ENCODE assay signal across 10 cellular contexts in the genomic region with DNA sequence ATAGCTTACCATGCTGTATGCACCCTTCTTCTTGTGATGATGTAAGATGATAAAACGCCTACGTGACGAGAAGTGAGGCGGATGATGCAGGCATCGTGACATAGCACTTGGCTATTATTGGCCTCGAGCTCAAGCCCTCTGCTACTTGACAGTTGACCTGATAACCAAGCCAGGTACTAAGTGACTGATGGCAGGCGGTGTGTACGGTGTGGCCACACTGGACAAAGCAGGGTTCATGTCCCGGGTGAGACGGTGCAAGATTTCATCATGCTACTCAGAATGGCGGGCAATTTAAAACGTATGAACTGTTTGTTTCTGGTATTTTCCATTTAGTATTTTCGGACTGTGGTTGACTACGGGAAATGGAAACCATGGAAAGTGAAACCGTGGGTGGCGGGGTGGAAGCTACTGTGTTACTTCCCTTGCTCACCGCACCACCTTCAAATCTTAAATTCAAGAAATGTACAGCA. TPM values are rescaled to one million over a fixed set of nuclear protein-coding genes. Genes with fewer than 3 reads are reported as not detected.
DNase-seq lines count a peak whose midpoint lies in the region; ATAC-seq, FAIRE-seq and TF ChIP-seq lines count a peak whose summit lies in the region.
"Had no signal": no experiment of that assay in that cellular context is flagged by ENCODE, and none has a peak within 500 bp of the region (broad histone marks: within the 10 kb centered on the region; RNA-seq: fewer than 3 reads in every experiment).

No MANE protein-coding gene starts in this region.

- H4K20me1 ChIP-seq in BLaER1: no peaks in the 10 kb centered on the region

- H3K9me3 ChIP-seq in BLaER1 (no peaks in the 10 kb centered on the region), T-helper 17 cell (ENCODE audit: control insufficient read depth, low read length, poor library complexity, severe bottlenecking) (no peaks in the 10 kb centered on the region), body of pancreas (no peaks in the 10 kb centered on the region)
- H3K9me3 ChIP-seq in effector memory CD4-positive, alpha-beta T cell (ENCODE audit: control insufficient read depth, low read length): no peaks in the 10 kb centered on the region
- H3K9me3 ChIP-seq: spleen had no signal

- 84 to 88% methylated on average over 17 of the region's 17 CpGs for WGBS in body of pancreas, 2 donors

- ATAC-seq in T-helper 17 cell: peak; percentile 35
- ATAC-seq in body of pancreas: no peak

- peaks cover 9% of the 10 kb centered on the region for H3K4me1 Mint-ChIP-seq in T-helper 17 cell

- H3K4me2 ChIP-seq in BLaER1: peak overlapping the region; percentile 73

- no peak for TF ChIP-seq CTCF in body of pancreas (IDR thresholded peaks at IDR 0.05)

- H3K4me1 ChIP-seq in BLaER1 (peaks cover 51% of the 10 kb centered on the region), body of pancreas (no peaks in the 10 kb centered on the region)
- H3K4me1 ChIP-seq in effector memory CD4-positive, alpha-beta T cell (ENCODE audit: control insufficient read depth, insufficient read depth, low read length, poor library complexity, severe bottlenecking): no peaks in the 10 kb centered on the region

- no peaks in the 10 kb centered on the region for H3K27me3 ChIP-seq in BLaER1
- no peaks in the 10 kb centered on the region for H3K27me3 ChIP-seq in effector memory CD4-positive, alpha-beta T cell (replicated peaks; ENCODE audit: control insufficient read depth, insufficient read depth, low read length, poor library complexity, severe bottlenecking)
- H3K27me3 ChIP-seq in body of pancreas: no peaks in the 10 kb centered on the region
- H3K27me3 ChIP-seq: spleen had no signal

- H3K27ac Mint-ChIP-seq in T-helper 17 cell: peak overlapping the region; percentile 32

- intact Hi-C loops in body of pancreas (cut with DNase I): no loop called here

- no peak overlapping the region for H3K9ac ChIP-seq in BLaER1

- DNase-seq in GM19239 (ENCODE audit: insufficient read length, low spot score) (no peak), T-helper 17 cell (no peak), EL (no peak), NCI-H1417 (lab: John Stamatoyannopoulos, UW) (no peak), body of pancreas (no peak), SW480 (ENCODE audit: low spot score) (no peak)
- DNase-seq in effector memory CD4-positive, alpha-beta T cell: no peak
- DNase-seq: spleen had no signal

- H3K27ac ChIP-seq in BLaER1: peak overlapping the region; percentile 19; the same call in 1 of the 2 replicates
- no peak overlapping the region for H3K27ac ChIP-seq in effector memory CD4-positive, alpha-beta T cell (ENCODE audit: insufficient read depth, low read length, poor library complexity, severe bottlenecking)
- no peak overlapping the region for H3K27ac ChIP-seq in body of pancreas
- H3K27ac ChIP-seq: C4-2B had no signal

- peak; percentile 84 for FAIRE-seq in GM19239 (lab: Jason Lieb, UNC)

- peaks cover 2% of the 10 kb centered on the region for H3K36me3 Mint-ChIP-seq in T-helper 17 cell (ENCODE audit: low read depth)

- no peak for TF ChIP-seq POLR2A in body of pancreas (IDR thresholded peaks at IDR 0.05)

- H3K27me3 Mint-ChIP-seq in T-helper 17 cell: peaks cover 13% of the 10 kb centered on the region

- H3K4me3 ChIP-seq in BLaER1: peak overlapping the region; percentile 13; the same call in 1 of the 2 replicates
- peak overlapping the region; percentile 15 for H3K4me3 ChIP-seq in effector memory CD4-positive, alpha-beta T cell (ENCODE audit: insufficient read depth, low read depth, low read length, poor library complexity, severe bottlenecking)
- H3K4me3 ChIP-seq in body of pancreas: no peak overlapping the region

- no peaks in the 10 kb centered on the region for H3K36me3 ChIP-seq in BLaER1
- H3K36me3 ChIP-seq in effector memory CD4-positive, alpha-beta T cell (ENCODE audit: control insufficient read depth, insufficient read depth, low read length): no peaks in the 10 kb centered on the region
- no peaks in the 10 kb centered on the region for H3K36me3 ChIP-seq in body of pancreas (replicated peaks in 1 of 2; ENCODE audit: insufficient read depth in 1 of 2, low read depth in 2 of 2)
- H3K36me3 ChIP-seq: spleen had no signal

- peak overlapping the region; percentile 84 for H3K4me3 Mint-ChIP-seq in T-helper 17 cell

RNA-seq across cellular contexts. Expression of a gene that starts 57.7 kb away (rescaled TPM):
- total RNA-seq in T-helper 17 cell (under 1 TPM in 1 of 2 donors, not detected in 1; 0.40 TPM), body of pancreas (10 to 100 TPM; 10.1 to 30.0 TPM)

Comparison
In these comparisons a context has a peak if more than half of its experiments do, and no peak if none do; other contexts are left out.
1. H3K4me3 ChIP-seq: peak in BLaER1 (single experiment) and effector memory CD4-positive, alpha-beta T cell (single experiment); none in body of pancreas (0 of 2).
2. RNA of a gene that starts 57.7 kb away (total RNA-seq): 10.1 to 30.0 TPM in body of pancreas; 0.40 TPM in T-helper 17 cell; every median in the first group is over 4 times any median in the second.